In genomic region chr17:78240012-78240655, GRCh38 we compare ENCODE assay signal across 1 cellular context.
TF ChIP-seq lines count a peak whose summit lies in the region.

No MANE protein-coding gene starts in this region.

TF ChIP-seq in HepG2, 621 proteins besides CTCF, POLR2A, EP300 and RAD21:
- TF ChIP-seq ZNF232 (CRISPR knock-in tag; IDR thresholded peaks at IDR 0.05; ENCODE audit: borderline replicate concordance) = no peak
- TF ChIP-seq HOXA3 (CRISPR knock-in tag; IDR thresholded peaks at IDR 0.05) = no peak
- 0 out of 2 replicates have a peak, but pooled peaks have one; percentile 62 for TF ChIP-seq HNRNPL (IDR thresholded peaks at IDR 0.05; ENCODE audit: low read depth, low read length)
- TF ChIP-seq HIVEP1 (CRISPR knock-in tag; IDR thresholded peaks at IDR 0.05) = 0 out of 2 replicates have a peak, but pooled peaks have one; percentile 31
